30 cellular contexts compared by ENCODE assay signal in genomic region chr1:7722670-7723012, GRCh38.
"Had no signal": no experiment of that assay in that cellular context is flagged by ENCODE, and none has a peak within 500 bp of the region (broad histone marks: within the 10 kb centered on the region; RNA-seq: fewer than 3 reads in every experiment).

No MANE protein-coding gene starts in this region.

- H3K27ac ChIP-seq: ascending aorta, cardiac muscle cell, PC-9, RWPE1, SJCRH30, SK-N-MC had no signal

- H3K9me3 ChIP-seq: ascending aorta, MG63, SJCRH30 had no signal

- ATAC-seq: activated CD4-positive, alpha-beta T cell treated with anti-CD3 and anti-CD28 coated beads for 36 hours; activated CD4-positive, CD25-positive, alpha-beta regulatory T cell treated with anti-CD3 and anti-CD28 coated beads, Interleukin-2, amount 50 U/mL, for 24 hours; activated CD8-positive, alpha-beta T cell treated with anti-CD3 and anti-CD28 coated beads, Interleukin-2, amount 10 ng/mL, durations not matched to agents 7 days and 5 days; WTC11 had no signal

- H2AFZ ChIP-seq: PC-9 had no signal

- FAIRE-seq: RCC 7860, TTC549 had no signal

- H3K4me2 ChIP-seq: PC-9 had no signal

- DNase-seq: activated CD4-positive, alpha-beta T cell treated with anti-CD3 and anti-CD28 coated beads for 36 hours; activated CD4-positive, alpha-beta T cell treated with anti-CD3 and anti-CD28 coated beads, Interleukin-2, amount 10 ng/mL, durations not matched to agents 7 days and 5 days; activated CD4-positive, alpha-beta T cell treated with anti-CD3 and anti-CD28 coated beads, Interleukin-2, amount 50 U/mL, for 48 hours; activated CD8-positive, alpha-beta T cell treated with anti-CD3 and anti-CD28 coated beads, Interleukin-2, amount 10 ng/mL, durations not matched to agents 7 days and 5 days; activated gamma-delta T cell; activated naive CD4-positive, alpha-beta T cell treated with Interleukin-2 at 50 U/mL for 16 hours; activated naive CD8-positive, alpha-beta T cell treated with anti-CD3 and anti-CD28 coated beads, Interleukin-2, amount 10 ng/mL, durations not matched to agents 7 days and 5 days; activated T-cell treated with anti-CD3 and anti-CD28 coated beads, Interleukin-2, amount 50 U/mL, for 24 hours; cerebellar nuclear complex; Kasumi-1; KBM-7; MG63; NCI-H1092; NCI-H1436 treated with DMSO at 0.1 percent for 48 hours; NCI-H1694 treated with DMSO at 0.1 percent for 48 hours; NCI-H2029; NCI-H510A; NCI-H526; NCI-H748 treated with DMSO at 0.1 percent for 48 hours; PC-9; SHP77; SJCRH30 had no signal

- H3K4me3 ChIP-seq: ascending aorta, cardiac muscle cell, MG63, PC-9, SJCRH30, SK-N-MC had no signal

- H3K27me3 ChIP-seq: ascending aorta, cardiac muscle cell, MG63 had no signal

- H3K36me3 ChIP-seq: ascending aorta, cardiac muscle cell, MG63, SJCRH30 had no signal

- H3K4me1 ChIP-seq: ascending aorta, SJCRH30 had no signal
